ENCODE assay signal across 8 cellular contexts in genomic region chr1:202501281-202501680, GRCh38.
DNase-seq lines count a peak whose midpoint lies in the region; ATAC-seq and TF ChIP-seq lines count a peak whose summit lies in the region.

No MANE protein-coding gene starts in this region.

- H3K9ac ChIP-seq in NT2/D1 (ENCODE audit: insufficient read length, low read depth): no peak overlapping the region

- no peak overlapping the region for H3K27ac ChIP-seq in psoas muscle

- H3K4me1 ChIP-seq in NT2/D1 (ENCODE audit: insufficient read depth, insufficient read length) (no peaks in the 10 kb centered on the region), psoas muscle (peaks cover 13% of the 10 kb centered on the region)

- H3K27me3 ChIP-seq in NT2/D1 (ENCODE audit: insufficient read depth, insufficient read length) (no peaks in the 10 kb centered on the region), psoas muscle (ENCODE audit: insufficient read depth in 3 of 3, low read length in 2 of 3) (no peaks in the 10 kb centered on the region)

- TF ChIP-seq CTCF in GM10266 (IDR thresholded peaks at IDR 0.05; ENCODE audit: control insufficient read depth, insufficient read depth, low read depth, missing control alignments) (peak; percentile 45), epithelial cell of proximal tubule (conservative IDR thresholded peaks at IDR 0.05; ENCODE audit: low read depth, low read length) (peak; percentile 56), psoas muscle (IDR thresholded peaks at IDR 0.05) (peak; percentile 53)

- ATAC-seq in psoas muscle (peak in 2 of 4 donors; percentile 40 to 77), HG02884 (IDR thresholded peaks at IDR 0.05; ENCODE audit: unreplicated experiment) (no peak), HG03442 (IDR thresholded peaks at IDR 0.05; ENCODE audit: unreplicated experiment) (no peak)

- no peaks in the 10 kb centered on the region for H3K9me3 ChIP-seq in NT2/D1 (ENCODE audit: insufficient read depth, low read length)
- no peaks in the 10 kb centered on the region for H3K9me3 ChIP-seq in psoas muscle

- H3K36me3 ChIP-seq in NT2/D1 (ENCODE audit: insufficient read depth, insufficient read length, low read length) (peaks cover 9% of the 10 kb centered on the region), psoas muscle (ENCODE audit: insufficient read depth in 1 of 2, low read depth in 1 of 2) (peaks cover 0 to 55% of the 10 kb centered on the region in 2 donors)

- WGBS in psoas muscle, 3 donors: 48 to 56% (median 55%) methylated on average over 2 of the region's 2 CpGs

- intact Hi-C loops in psoas muscle (cut with DNase I): no loop called here

- DNase-seq in A172 (ENCODE audit: low spot score) (peak; percentile 41), GM10266 (ENCODE audit: extremely low spot score) (peak; percentile 3), NT2/D1 (ENCODE audit: low read depth, low spot score) (peak; percentile 28), epithelial cell of proximal tubule (ENCODE audit: low read depth) (no peak), psoas muscle (no peak)
- no peak for DNase-seq in activated CD4-positive, alpha-beta T cell treated with anti-CD3 and anti-CD28 coated beads for 1 hour

- H3K4me3 ChIP-seq in NT2/D1 (ENCODE audit: insufficient read length, low read depth) (no peak overlapping the region), epithelial cell of proximal tubule (ENCODE audit: low read depth, low read length) (no peak overlapping the region), psoas muscle (no peak overlapping the region)

Comparison
In these comparisons a context has a peak if more than half of its experiments do, and no peak if none do; other contexts are left out.
1. DNase-seq: peak in A172 (single experiment), GM10266 (single experiment) and NT2/D1 (single experiment); none in epithelial cell of proximal tubule (single experiment), psoas muscle (0 of 2) and activated CD4-positive, alpha-beta T cell treated with anti-CD3 and anti-CD28 coated beads for 1 hour (single experiment).
2. Peak in every context shown above with its lines, with median percentiles within 50 percentile points of each other: CTCF ChIP-seq.